8 cellular contexts compared by ENCODE assay signal in genomic region chr6:33075568-33076405, GRCh38. TPM values are rescaled to one million over a fixed set of nuclear protein-coding genes. Genes with fewer than 3 reads are reported as not detected.
DNase-seq lines count a peak whose midpoint lies in the region; ATAC-seq and TF ChIP-seq lines count a peak whose summit lies in the region.

Gene HLA-DPB1, plus strand, starts transcription at chr6:33075990. Its CDS starts 52 bp downstream, at chr6:33076042.

- H4K20me1 ChIP-seq in GM23248 (ENCODE audit: insufficient read depth) = no peaks in the 10 kb centered on the region
- H4K20me1 ChIP-seq in Karpas-422 (ENCODE audit: insufficient read depth, low read depth, low read length) = no peaks in the 10 kb centered on the region; the same call in 1 of the 2 replicates

- H3K4me2 ChIP-seq in GM23248 (ENCODE audit: unreplicated experiment) (no peak within 1 kb of the TSS), Karpas-422 (ENCODE audit: low read depth, low read length, poor library complexity, severe bottlenecking) (peak within 1 kb of the TSS; percentile 95), trophoblast cell (ENCODE audit: low read length) (no peak within 1 kb of the TSS)

- H3K9me2 ChIP-seq in GM23248 (ENCODE audit: insufficient read depth) (no peaks in the 10 kb centered on the region), Karpas-422 (replicated peaks; ENCODE audit: insufficient read depth, low read length) (no peaks in the 10 kb centered on the region)

- H3K79me1 ChIP-seq in trophoblast cell (ENCODE audit: low read length) = peaks cover 1% of the 10 kb centered on the region

- H3K4me3 Mint-ChIP-seq in activated T-cell treated with anti-CD3 and anti-CD28 coated beads, Interleukin-2, amount 50 U/mL, for 4 hours = peak within 1 kb of the TSS; percentile 82

- no peak within 1 kb of the TSS for H3K18ac ChIP-seq in trophoblast cell (ENCODE audit: low read length)

- H3K27ac ChIP-seq in GM23248 (no peak within 1 kb of the TSS), Karpas-422 (ENCODE audit: low read length) (peak within 1 kb of the TSS; percentile 85), trophoblast cell (ENCODE audit: low read depth, low read length) (no peak within 1 kb of the TSS)

- no peak within 1 kb of the TSS for H2BK120ac ChIP-seq in trophoblast cell (ENCODE audit: insufficient read depth, low read length, poor library complexity)

- no peaks in the 10 kb centered on the region for H3K36me3 ChIP-seq in GM23248 (ENCODE audit: low read depth)
- H3K36me3 ChIP-seq in Karpas-422 (ENCODE audit: insufficient read depth, low read length) = 0 out of 2 replicates have a peak, but pooled peaks cover 8% of the 10 kb centered on the region
- no peaks in the 10 kb centered on the region for H3K36me3 ChIP-seq in trophoblast cell (ENCODE audit: control insufficient read depth in 1 of 2, insufficient read depth in 2 of 2, low read length in 2 of 2)

- peaks cover 2% of the 10 kb centered on the region for H3K27me3 Mint-ChIP-seq in activated T-cell treated with anti-CD3 and anti-CD28 coated beads, Interleukin-2, amount 50 U/mL, for 4 hours (ENCODE audit: low read depth)

- H2AFZ ChIP-seq in GM23248 (no peak within 1 kb of the TSS), Karpas-422 (ENCODE audit: low read length) (peak within 1 kb of the TSS; percentile 46), trophoblast cell (ENCODE audit: insufficient read depth, low read length, poor library complexity) (no peak within 1 kb of the TSS)

- DNase-seq in activated CD8-positive, alpha-beta memory T cell treated with anti-CD3 and anti-CD28 coated beads for 24 hours = peak; percentile 74
- DNase-seq in activated CD8-positive, alpha-beta memory T cell treated with anti-CD3 and anti-CD28 coated beads, Interleukin-2, amount 50 U/mL, for 48 hours = no peak
- DNase-seq in GM23248 = peak; percentile 79
- DNase-seq in Karpas-422 = peak; percentile 95
- DNase-seq in activated T-cell treated with anti-CD3 and anti-CD28 coated beads, Interleukin-2, amount 50 U/mL, for 4 hours = no peak
- DNase-seq in foreskin fibroblast = peak; percentile 34 to 76
- peak; percentile 13 to 56 for DNase-seq in trophoblast cell
- DNase-seq in NCI-H187 (lab: John Stamatoyannopoulos, UW) = no peak

- no peak within 1 kb of the TSS for H3K9ac ChIP-seq in GM23248
- H3K9ac ChIP-seq in Karpas-422 (ENCODE audit: low read length) = peak within 1 kb of the TSS; percentile 82
- H3K9ac ChIP-seq in trophoblast cell (ENCODE audit: low read length) = no peak within 1 kb of the TSS

- H2BK5ac ChIP-seq in trophoblast cell (ENCODE audit: low read depth, low read length, poor library complexity) = no peak within 1 kb of the TSS

- no peaks in the 10 kb centered on the region for H3K9me3 Mint-ChIP-seq in activated T-cell treated with anti-CD3 and anti-CD28 coated beads, Interleukin-2, amount 50 U/mL, for 4 hours

- peaks cover 55% of the 10 kb centered on the region for H3K4me1 Mint-ChIP-seq in activated T-cell treated with anti-CD3 and anti-CD28 coated beads, Interleukin-2, amount 50 U/mL, for 4 hours (ENCODE audit: low read depth)

- H3K9me3 ChIP-seq in GM23248 (ENCODE audit: low read depth) (no peaks in the 10 kb centered on the region), Karpas-422 (ENCODE audit: low read length) (no peaks in the 10 kb centered on the region), trophoblast cell (ENCODE audit: insufficient read depth, low read depth, low read length) (no peaks in the 10 kb centered on the region)

- WGBS in GM23248 (ENCODE audit: low coverage in 1 of 2, low lambda C conversion rate in 2 of 2, missing lambda C conversion rate in 2 of 2), 2 experiments = 61 to 65% methylated on average over 10 of the region's 10 CpGs
- no CpG with 5 or more reads among the region's 10 CpGs for WGBS in trophoblast cell (ENCODE audit: extremely low coverage, insufficient coverage, insufficient read length)

- ATAC-seq in activated T-cell treated with anti-CD3 and anti-CD28 coated beads, Interleukin-2, amount 50 U/mL, for 4 hours = peak; percentile 94 to 96

- H4K91ac ChIP-seq in trophoblast cell (ENCODE audit: low read depth, low read length) = no peak within 1 kb of the TSS

- H3K79me2 ChIP-seq in GM23248 (ENCODE audit: insufficient read depth) (no peaks in the 10 kb centered on the region), Karpas-422 (ENCODE audit: low read length) (peaks cover 57% of the 10 kb centered on the region), trophoblast cell (ENCODE audit: control insufficient read depth, insufficient read depth, low read length, poor library complexity) (peaks cover 1% of the 10 kb centered on the region)

- no peak within 1 kb of the TSS for H4K12ac ChIP-seq in trophoblast cell (ENCODE audit: low read depth, low read length)

- no peaks in the 10 kb centered on the region for H3F3A ChIP-seq in GM23248 (ENCODE audit: insufficient read depth)

- H3K4ac ChIP-seq in trophoblast cell (ENCODE audit: low read depth, low read length) = no peak within 1 kb of the TSS

- no peaks in the 10 kb centered on the region for H3K4me1 ChIP-seq in GM23248 (ENCODE audit: insufficient read depth)
- peaks cover 60% of the 10 kb centered on the region for H3K4me1 ChIP-seq in Karpas-422 (ENCODE audit: low read length)
- H3K4me1 ChIP-seq in trophoblast cell (ENCODE audit: control insufficient read depth in 1 of 2, insufficient read depth in 2 of 2, low read length in 2 of 2) = peaks cover 1% of the 10 kb centered on the region in 2 experiments

- no peak within 1 kb of the TSS for H3K14ac ChIP-seq in trophoblast cell (ENCODE audit: low read length)

- no peak within 1 kb of the TSS for H3K4me3 ChIP-seq in GM23248
- H3K4me3 ChIP-seq in Karpas-422 (ENCODE audit: low read length) = peak within 1 kb of the TSS; percentile 79
- no peak within 1 kb of the TSS for H3K4me3 ChIP-seq in foreskin fibroblast (ENCODE audit: low read depth in 1 of 2, low read length in 2 of 2)
- H3K4me3 ChIP-seq in trophoblast cell (ENCODE audit: low read depth, low read length) = no peak within 1 kb of the TSS

- no peaks in the 10 kb centered on the region for H3K27me3 ChIP-seq in GM23248 (replicated peaks; ENCODE audit: insufficient read depth)
- H3K27me3 ChIP-seq in Karpas-422 (ENCODE audit: low read length) = no peaks in the 10 kb centered on the region
- H3K27me3 ChIP-seq in trophoblast cell (ENCODE audit: insufficient read depth, low read length) = no peaks in the 10 kb centered on the region

- H4K8ac ChIP-seq in trophoblast cell (ENCODE audit: low read depth, low read length) = no peak within 1 kb of the TSS

- in situ Hi-C loops in GM23248 (cut with MboI) = no loop called here

- TF ChIP-seq CTCF in foreskin fibroblast (IDR thresholded peaks at IDR 0.05; ENCODE audit: low read depth, low read length) = no peak

- H3K36me3 Mint-ChIP-seq in activated T-cell treated with anti-CD3 and anti-CD28 coated beads, Interleukin-2, amount 50 U/mL, for 4 hours (ENCODE audit: insufficient read depth) = peaks cover 2% of the 10 kb centered on the region

- no peak within 1 kb of the TSS for H2AK5ac ChIP-seq in trophoblast cell (ENCODE audit: low read length)

- no peak within 1 kb of the TSS for H2BK12ac ChIP-seq in trophoblast cell (ENCODE audit: low read length)

- peak within 1 kb of the TSS; percentile 53 for H3K23ac ChIP-seq in trophoblast cell (ENCODE audit: low read length)

RNA-seq across cellular contexts. Expression of gene HLA-DPB1, which starts in this region (rescaled TPM):
- total RNA-seq in GM23248 (2014; rRNA removed; shearing (Covaris generic)) = 12.5 and 14.9 TPM in 2 replicates
- 17.8 and 18.9 TPM in 2 replicates for polyA plus RNA-seq in GM23248 (2016; fragmentation: Nextera tagmentation; extraction: Ambion mirVana)
- 236 and 601 TPM in 2 replicates for total RNA-seq in Karpas-422 (2014; rRNA removed; shearing (Covaris generic); ENCODE audit: low replicate concordance)
- 1 to 10 TPM; 6.0 to 9.8 (median 6.3) TPM for total RNA-seq in activated T-cell treated with anti-CD3 and anti-CD28 coated beads, Interleukin-2, amount 50 U/mL, for 4 hours
- 13.8 and 14.0 TPM in 2 replicates for polyA plus RNA-seq in trophoblast cell (2013)

Comparison
In these comparisons a context has a peak if more than half of its experiments do, and no peak if none do; other contexts are left out.
1. RNA of gene HLA-DPB1 (total RNA-seq): 236 to 601 TPM in Karpas-422; 12.5 to 14.9 TPM in GM23248 and 6.0 to 9.8 TPM in activated T-cell treated with anti-CD3 and anti-CD28 coated beads, Interleukin-2, amount 50 U/mL, for 4 hours; every median in the first group is over 10 times any median in the second.
2. DNase-seq: peak in activated CD8-positive, alpha-beta memory T cell treated with anti-CD3 and anti-CD28 coated beads for 24 hours (single experiment), GM23248 (single experiment), Karpas-422 (single experiment), foreskin fibroblast (2 of 2) and trophoblast cell (2 of 2); none in activated CD8-positive, alpha-beta memory T cell treated with anti-CD3 and anti-CD28 coated beads, Interleukin-2, amount 50 U/mL, for 48 hours (single experiment), activated T-cell treated with anti-CD3 and anti-CD28 coated beads, Interleukin-2, amount 50 U/mL, for 4 hours (single experiment) and NCI-H187 (0 of 2).